In the genomic region with DNA sequence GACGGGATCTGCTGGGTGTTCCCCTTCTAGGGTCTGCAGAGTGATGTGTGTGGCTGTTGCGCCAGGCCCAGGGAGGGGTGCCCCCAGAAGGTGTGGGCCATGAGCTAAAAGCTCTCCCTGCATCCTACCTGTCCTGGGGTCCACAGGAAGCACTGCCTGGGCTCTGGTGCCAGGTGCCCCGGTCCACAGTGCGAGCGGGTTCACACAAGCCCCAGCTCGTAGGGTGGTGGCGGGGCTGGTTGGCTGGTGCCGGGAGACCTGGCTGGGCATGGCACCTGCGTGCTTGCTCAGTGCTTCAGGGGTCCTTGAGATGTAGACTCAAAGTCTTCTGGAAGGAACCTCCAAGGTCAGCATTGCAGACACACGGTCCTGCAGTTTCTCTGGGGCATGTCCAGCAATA, we compare ENCODE assay signal across 1 cellular context.
TF ChIP-seq lines count a peak whose summit lies in the region.

No MANE protein-coding gene starts in this region.

TF ChIP-seq in K562, 482 proteins besides CTCF, POLR2A, EP300 and RAD21 (continued from another document):
- no peak for TF ChIP-seq TAF1 (IDR thresholded peaks at IDR 0.05; ENCODE audit: control insufficient read depth, extremely low read depth, insufficient read depth, low read length, severe bottlenecking)
